8 cellular contexts compared by ENCODE assay signal in the genomic region with DNA sequence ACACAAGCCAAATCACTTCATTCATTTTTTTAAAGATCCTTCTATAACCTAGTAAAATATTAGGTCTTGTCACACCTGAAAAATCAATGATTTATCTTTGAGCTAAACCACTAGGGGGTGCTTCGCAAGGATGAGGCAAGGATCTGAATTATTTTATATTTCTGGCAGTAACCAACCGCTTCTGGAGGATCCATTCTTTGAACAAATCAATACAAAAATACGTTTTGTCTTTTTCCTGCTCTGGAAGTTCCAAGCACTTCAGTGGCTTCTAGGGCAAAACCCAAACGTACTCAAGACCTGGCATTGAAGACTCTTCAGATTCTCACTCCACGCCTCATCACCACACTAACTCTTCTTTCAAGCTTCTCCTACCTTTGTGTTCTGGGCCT. TPM values are rescaled to one million over a fixed set of nuclear protein-coding genes. Genes with fewer than 3 reads are reported as not detected.
DNase-seq lines count a peak whose midpoint lies in the region; ATAC-seq lines count a peak whose summit lies in the region.

No MANE protein-coding gene starts in this region.

- peaks cover 34% of the 10 kb centered on the region for H4K20me1 ChIP-seq in BLaER1

- no peaks in the 10 kb centered on the region for H3K9me3 Mint-ChIP-seq in effector memory CD8-positive, alpha-beta T cell

- ATAC-seq in GM18861 (IDR thresholded peaks at IDR 0.05; ENCODE audit: unreplicated experiment) = peak; percentile 31
- ATAC-seq in effector memory CD8-positive, alpha-beta T cell (replicated peaks) = peak; percentile 30

- H3K4me2 ChIP-seq in BLaER1 = peak overlapping the region; percentile 88

- peaks cover 1 to 9% of the 10 kb centered on the region in 2 donors for H3K27me3 Mint-ChIP-seq in effector memory CD8-positive, alpha-beta T cell

- peaks cover 21 to 33% of the 10 kb centered on the region in 2 donors for H3K4me1 Mint-ChIP-seq in effector memory CD8-positive, alpha-beta T cell (ENCODE audit: low read depth in 2 of 2)

- H3K4me3 ChIP-seq in BLaER1 (peak overlapping the region; percentile 75), mononuclear cell (ENCODE audit: low read length) (peak overlapping the region; percentile 99)

- no peaks in the 10 kb centered on the region for H3K9me3 ChIP-seq in BLaER1
- H3K9me3 ChIP-seq in mononuclear cell (ENCODE audit: low read depth, low read length) = no peaks in the 10 kb centered on the region

- peaks cover 35% of the 10 kb centered on the region for H3K36me3 ChIP-seq in BLaER1

- peak overlapping the region; percentile 99 to 100 for H3K4me3 Mint-ChIP-seq in effector memory CD8-positive, alpha-beta T cell

- peak; percentile 51 for DNase-seq in HT1080 (ENCODE audit: low read depth)
- peak; percentile 52 for DNase-seq in SK-N-DZ (ENCODE audit: low spot score)
- DNase-seq in effector memory CD8-positive, alpha-beta T cell = peak; percentile 25 to 41 (median 31)
- DNase-seq in occipital lobe (lab: John Stamatoyannopoulos, UW) = no peak
- DNase-seq in amniotic stem cell (lab: John Stamatoyannopoulos, UW) = no peak

- peak overlapping the region; percentile 99 for H3K27ac Mint-ChIP-seq in effector memory CD8-positive, alpha-beta T cell

- H3K36me3 Mint-ChIP-seq in effector memory CD8-positive, alpha-beta T cell (ENCODE audit: insufficient read depth) = peaks cover 15% of the 10 kb centered on the region

- peaks cover 30% of the 10 kb centered on the region for H3K4me1 ChIP-seq in BLaER1
- H3K4me1 ChIP-seq in mononuclear cell (ENCODE audit: insufficient read depth, low read length) = peaks cover 25% of the 10 kb centered on the region

- no peaks in the 10 kb centered on the region for H3K27me3 ChIP-seq in BLaER1
- no peaks in the 10 kb centered on the region for H3K27me3 ChIP-seq in mononuclear cell (ENCODE audit: insufficient read depth, low read length)

- H3K27ac ChIP-seq in BLaER1 = peak overlapping the region; percentile 98

- H3K9ac ChIP-seq in BLaER1 = peak overlapping the region; percentile 93

RNA-seq across cellular contexts. Expression of a gene that starts 0.5 kb away (rescaled TPM):
- 103 and 108 TPM in 2 replicates for total RNA-seq in HT1080 (2014; rRNA removed; shearing (Covaris generic))
- polyA plus RNA-seq in HT1080 (2015; cell fraction: cytosol; rRNA removed) = 39.6 and 46.3 TPM in 2 replicates
- 105 and 135 TPM in 2 replicates for polyA plus RNA-seq in HT1080 (2015; cell fraction: nucleus; rRNA removed)
- 50.0 and 68.5 TPM in 2 replicates for polyA plus RNA-seq in SK-N-DZ (2014; cell fraction: cytosol; rRNA removed)
- 98.1 and 109 TPM in 2 replicates for polyA plus RNA-seq in SK-N-DZ (2014; cell fraction: nucleus; rRNA removed)
- total RNA-seq in mononuclear cell (70.8 TPM), occipital lobe (42.4 TPM)

RNA-seq across cellular contexts. Expression of a gene that starts 14.2 kb away (rescaled TPM):
- 6.1 and 6.6 TPM in 2 replicates for total RNA-seq in HT1080 (2014; rRNA removed; shearing (Covaris generic))
- 8.2 and 10.7 TPM in 2 replicates for polyA plus RNA-seq in HT1080 (2015; cell fraction: cytosol; rRNA removed)
- 8.5 and 10.0 TPM in 2 replicates for polyA plus RNA-seq in HT1080 (2015; cell fraction: nucleus; rRNA removed)
- polyA plus RNA-seq in SK-N-DZ (2014; cell fraction: cytosol; rRNA removed) = 0.48 and 1.1 TPM in 2 replicates
- 1.2 and 2.2 TPM in 2 replicates for polyA plus RNA-seq in SK-N-DZ (2014; cell fraction: nucleus; rRNA removed)
- total RNA-seq in mononuclear cell (6.2 TPM), occipital lobe (5.3 TPM)

RNA-seq across cellular contexts. Expression of a gene that starts 38.3 kb away (rescaled TPM):
- total RNA-seq in HT1080 (2014; rRNA removed; shearing (Covaris generic)) = 16.9 TPM in 2 replicates
- polyA plus RNA-seq in HT1080 (2015; cell fraction: cytosol; rRNA removed) = 23.7 and 27.0 TPM in 2 replicates
- polyA plus RNA-seq in HT1080 (2015; cell fraction: nucleus; rRNA removed) = 87.2 and 106 TPM in 2 replicates
- polyA plus RNA-seq in SK-N-DZ (2014; cell fraction: cytosol; rRNA removed) = 11.8 and 21.0 TPM in 2 replicates
- polyA plus RNA-seq in SK-N-DZ (2014; cell fraction: nucleus; rRNA removed) = 42.9 and 51.7 TPM in 2 replicates
- total RNA-seq in mononuclear cell (0.21 TPM), occipital lobe (20.6 TPM)

Comparison
In these comparisons a context has a peak if more than half of its experiments do, and no peak if none do; other contexts are left out.
1. DNase-seq: peak in HT1080 (single experiment), SK-N-DZ (single experiment) and effector memory CD8-positive, alpha-beta T cell (3 of 3); none in occipital lobe (single experiment) and amniotic stem cell (single experiment).
2. RNA of a gene that starts 38.3 kb away (total RNA-seq): 20.6 TPM in occipital lobe (single experiment) and 16.9 TPM in HT1080; 0.21 TPM in mononuclear cell (single experiment); every median in the first group is over 10 times any median in the second.